Comparison of ENCODE assay signal across 35 cellular contexts in genomic region chr1:152447484-152447883, GRCh38. TPM values are rescaled to one million over a fixed set of nuclear protein-coding genes. Genes with fewer than 3 reads are reported as not detected.
"Had no signal": no experiment of that assay in that cellular context is flagged by ENCODE, and none has a peak within 500 bp of the region (broad histone marks: within the 10 kb centered on the region; RNA-seq: fewer than 3 reads in every experiment).

No MANE protein-coding gene starts in this region.

- H3K4me1 Mint-ChIP-seq: activated CD4-positive, alpha-beta memory T cell treated with anti-CD3 and anti-CD28 coated beads, Interleukin-2, amount 10 ng/mL, durations not matched to agents 7 days and 5 days; activated CD4-positive, alpha-beta T cell treated with anti-CD3 and anti-CD28 coated beads, Interleukin-2, amount 10 ng/mL, durations not matched to agents 7 days and 5 days; activated CD8-positive, alpha-beta memory T cell treated with anti-CD3 and anti-CD28 coated beads, Interleukin-2, amount 10 ng/mL, durations not matched to agents 7 days and 5 days; activated naive CD4-positive, alpha-beta T cell treated with anti-CD3 and anti-CD28 coated beads, Interleukin-2, amount 50 U/mL, for 24 hours; activated naive CD8-positive, alpha-beta T cell treated with anti-CD3 and anti-CD28 coated beads, Interleukin-2, amount 10 ng/mL, durations not matched to agents 7 days and 5 days; brain; endodermal cell; WTC11 had no signal

- H3K9me3 ChIP-seq: ascending aorta, breast epithelium, colonic mucosa, gastrocnemius medialis, heart left ventricle had no signal

- H3K27ac Mint-ChIP-seq: activated CD4-positive, alpha-beta memory T cell treated with anti-CD3 and anti-CD28 coated beads, Interleukin-2, amount 10 ng/mL, durations not matched to agents 7 days and 5 days; activated CD4-positive, alpha-beta T cell treated with anti-CD3 and anti-CD28 coated beads, Interleukin-2, amount 10 ng/mL, durations not matched to agents 7 days and 5 days; activated CD8-positive, alpha-beta memory T cell treated with anti-CD3 and anti-CD28 coated beads, Interleukin-2, amount 10 ng/mL, durations not matched to agents 7 days and 5 days; activated naive CD4-positive, alpha-beta T cell treated with anti-CD3 and anti-CD28 coated beads for 36 hours; activated naive CD4-positive, alpha-beta T cell treated with anti-CD3 and anti-CD28 coated beads, Interleukin-2, amount 50 U/mL, for 24 hours; activated naive CD8-positive, alpha-beta T cell treated with anti-CD3 and anti-CD28 coated beads, Interleukin-2, amount 10 ng/mL, durations not matched to agents 7 days and 5 days; activated T-helper 1 cell treated with anti-CD3 and anti-CD28 coated beads, Interleukin-12 subunit alpha, Interleukin-12 subunit beta, Interleukin-2, Interleukin-4 antibody, amounts not matched to agents 30 ng/mL and 10 ng/mL and 1 ng/mL, durations not matched to agents 14 hours and 24 hours and 36 hours; activated T-helper 2 cell treated with anti-CD3 and anti-CD28 coated beads, Interferon-gamma antibody, Interleukin-2, Interleukin-4, amounts not matched to agents 10 μg/mL and 5 μg/mL and 100 μg/mL, durations not matched to agents 14 hours and 24 hours and 36 hours; brain; endodermal cell; T-helper 17 cell; T-helper 2 cell treated with Interferon-gamma antibody and Interleukin-4, amounts not matched to agents 5 μg/mL and 100 μg/mL, for 36 hours; WTC11 had no signal

- H3K27ac ChIP-seq: ascending aorta, breast epithelium, cardiac muscle cell, colonic mucosa, dorsolateral prefrontal cortex, foreskin keratinocyte, gastrocnemius medialis, VCaP had no signal

- H3K4me3 Mint-ChIP-seq: activated CD4-positive, alpha-beta memory T cell treated with anti-CD3 and anti-CD28 coated beads, Interleukin-2, amount 10 ng/mL, durations not matched to agents 7 days and 5 days; activated CD4-positive, alpha-beta T cell treated with anti-CD3 and anti-CD28 coated beads, Interleukin-2, amount 10 ng/mL, durations not matched to agents 7 days and 5 days; activated CD8-positive, alpha-beta memory T cell treated with anti-CD3 and anti-CD28 coated beads, Interleukin-2, amount 10 ng/mL, durations not matched to agents 7 days and 5 days; activated naive CD4-positive, alpha-beta T cell treated with anti-CD3 and anti-CD28 coated beads for 36 hours; activated naive CD4-positive, alpha-beta T cell treated with anti-CD3 and anti-CD28 coated beads, Interleukin-2, amount 50 U/mL, for 24 hours; activated naive CD8-positive, alpha-beta T cell treated with anti-CD3 and anti-CD28 coated beads, Interleukin-2, amount 10 ng/mL, durations not matched to agents 7 days and 5 days; activated T-helper 1 cell treated with anti-CD3 and anti-CD28 coated beads, Interleukin-12 subunit alpha, Interleukin-12 subunit beta, Interleukin-2, Interleukin-4 antibody, amounts not matched to agents 30 ng/mL and 10 ng/mL and 1 ng/mL, durations not matched to agents 14 hours and 24 hours and 36 hours; brain; endodermal cell; T-helper 17 cell; T-helper 2 cell treated with Interferon-gamma antibody and Interleukin-4, amounts not matched to agents 5 μg/mL and 100 μg/mL, for 36 hours; WTC11 had no signal

- H3K27me3 Mint-ChIP-seq: activated naive CD4-positive, alpha-beta T cell treated with anti-CD3 and anti-CD28 coated beads, Interleukin-2, amount 50 U/mL, for 24 hours had no signal

- DNase-seq: activated CD4-positive, alpha-beta memory T cell treated with anti-CD3 and anti-CD28 coated beads, Interleukin-2, amount 10 ng/mL, durations not matched to agents 7 days and 5 days; activated CD4-positive, alpha-beta T cell treated with anti-CD3 and anti-CD28 coated beads, Interleukin-2, amount 50 U/mL, for 4 hours; activated CD8-positive, alpha-beta memory T cell treated with anti-CD3 and anti-CD28 coated beads, Interleukin-2, amount 10 ng/mL, durations not matched to agents 7 days and 5 days; activated CD8-positive, alpha-beta memory T cell treated with anti-CD3 and anti-CD28 coated beads, Interleukin-2, amount 50 U/mL, for 4 hours; activated effector memory CD4-positive, alpha-beta T cell treated with anti-CD3 and anti-CD28 coated beads, Interleukin-2, amount 50 U/mL, for 16 hours; activated naive CD4-positive, alpha-beta T cell treated with anti-CD3 and anti-CD28 coated beads for 36 hours; activated naive CD8-positive, alpha-beta T cell treated with anti-CD3 and anti-CD28 coated beads, Interleukin-2, amount 10 ng/mL, durations not matched to agents 7 days and 5 days; activated T-cell treated with anti-CD3 and anti-CD28 coated beads, Interleukin-2, amount 50 U/mL, for 1 hour; activated T-cell treated with anti-CD3 and anti-CD28 coated beads, Interleukin-2, amount 50 U/mL, for 48 hours; central memory CD4-positive, alpha-beta T cell; cerebellar nuclear complex; colonic mucosa; dorsolateral prefrontal cortex; effector memory CD4-positive, alpha-beta T cell; endodermal cell; foreskin keratinocyte; gastrocnemius medialis; glutamatergic neuron; heart left ventricle; T-helper 1 cell; T-helper 17 cell; T1000 had no signal

- H3K9me3 Mint-ChIP-seq: activated CD4-positive, alpha-beta memory T cell treated with anti-CD3 and anti-CD28 coated beads, Interleukin-2, amount 10 ng/mL, durations not matched to agents 7 days and 5 days; activated CD4-positive, alpha-beta T cell treated with anti-CD3 and anti-CD28 coated beads, Interleukin-2, amount 10 ng/mL, durations not matched to agents 7 days and 5 days; activated naive CD4-positive, alpha-beta T cell treated with anti-CD3 and anti-CD28 coated beads for 36 hours; activated naive CD4-positive, alpha-beta T cell treated with anti-CD3 and anti-CD28 coated beads, Interleukin-2, amount 50 U/mL, for 24 hours; activated naive CD8-positive, alpha-beta T cell treated with anti-CD3 and anti-CD28 coated beads, Interleukin-2, amount 10 ng/mL, durations not matched to agents 7 days and 5 days; activated T-helper 1 cell treated with anti-CD3 and anti-CD28 coated beads, Interleukin-12 subunit alpha, Interleukin-12 subunit beta, Interleukin-2, Interleukin-4 antibody, amounts not matched to agents 30 ng/mL and 10 ng/mL and 1 ng/mL, durations not matched to agents 14 hours and 24 hours and 36 hours; activated T-helper 2 cell treated with anti-CD3 and anti-CD28 coated beads, Interferon-gamma antibody, Interleukin-2, Interleukin-4, amounts not matched to agents 10 μg/mL and 5 μg/mL and 100 μg/mL, durations not matched to agents 14 hours and 24 hours and 36 hours; T-helper 2 cell treated with Interferon-gamma antibody and Interleukin-4, amounts not matched to agents 5 μg/mL and 100 μg/mL, for 36 hours had no signal

- H3K4me3 ChIP-seq: ascending aorta, breast epithelium, cardiac muscle cell, colonic mucosa, dorsolateral prefrontal cortex, gastrocnemius medialis, heart left ventricle had no signal

- H3K4me1 ChIP-seq: breast epithelium, colonic mucosa, gastrocnemius medialis had no signal

- ATAC-seq: activated CD8-positive, alpha-beta memory T cell treated with anti-CD3 and anti-CD28 coated beads, Interleukin-2, amount 10 ng/mL, durations not matched to agents 7 days and 5 days; foreskin keratinocyte; gastrocnemius medialis; heart left ventricle; WTC11 had no signal

- H3K36me3 ChIP-seq: ascending aorta, breast epithelium, cardiac muscle cell, colonic mucosa, gastrocnemius medialis, heart left ventricle had no signal

- H3K36me3 Mint-ChIP-seq: activated CD8-positive, alpha-beta memory T cell treated with anti-CD3 and anti-CD28 coated beads, Interleukin-2, amount 10 ng/mL, durations not matched to agents 7 days and 5 days; activated naive CD4-positive, alpha-beta T cell treated with anti-CD3 and anti-CD28 coated beads, Interleukin-2, amount 50 U/mL, for 24 hours; activated naive CD8-positive, alpha-beta T cell treated with anti-CD3 and anti-CD28 coated beads, Interleukin-2, amount 10 ng/mL, durations not matched to agents 7 days and 5 days; brain had no signal

- H3K27me3 ChIP-seq: ascending aorta, breast epithelium, cardiac muscle cell, colonic mucosa, gastrocnemius medialis had no signal

RNA-seq across cellular contexts. Expression of gene CRNN, which starts 33.4 kb away (rescaled TPM):
- total RNA-seq: activated CD4-positive, alpha-beta memory T cell treated with anti-CD3 and anti-CD28 coated beads, Interleukin-2, amount 10 ng/mL, durations not matched to agents 7 days and 5 days; activated CD4-positive, alpha-beta T cell treated with anti-CD3 and anti-CD28 coated beads, Interleukin-2, amount 10 ng/mL, durations not matched to agents 7 days and 5 days; activated CD8-positive, alpha-beta memory T cell treated with anti-CD3 and anti-CD28 coated beads for 36 hours; activated CD8-positive, alpha-beta memory T cell treated with anti-CD3 and anti-CD28 coated beads, Interleukin-2, amount 10 ng/mL, durations not matched to agents 7 days and 5 days; activated naive CD4-positive, alpha-beta T cell treated with anti-CD3 and anti-CD28 coated beads for 36 hours; activated naive CD8-positive, alpha-beta T cell treated with anti-CD3 and anti-CD28 coated beads, Interleukin-2, amount 10 ng/mL, durations not matched to agents 7 days and 5 days; activated T-helper 1 cell treated with anti-CD3 and anti-CD28 coated beads, Interleukin-12 subunit alpha, Interleukin-12 subunit beta, Interleukin-2, Interleukin-4 antibody, amounts not matched to agents 30 ng/mL and 10 ng/mL and 1 ng/mL, durations not matched to agents 14 hours and 24 hours and 36 hours; activated T-helper 2 cell treated with anti-CD3 and anti-CD28 coated beads, Interferon-gamma antibody, Interleukin-2, Interleukin-4, amounts not matched to agents 10 μg/mL and 5 μg/mL and 100 μg/mL, durations not matched to agents 14 hours and 24 hours and 36 hours; cardiac muscle cell; colonic mucosa; endodermal cell; epithelial cell of proximal tubule; foreskin keratinocyte; gastrocnemius medialis; heart left ventricle; T-helper 17 cell; WTC11 had no signal
- polyA plus RNA-seq: cardiac muscle cell, foreskin keratinocyte had no signal
